ENCODE assay signal across 1 cellular context in the genomic region with DNA sequence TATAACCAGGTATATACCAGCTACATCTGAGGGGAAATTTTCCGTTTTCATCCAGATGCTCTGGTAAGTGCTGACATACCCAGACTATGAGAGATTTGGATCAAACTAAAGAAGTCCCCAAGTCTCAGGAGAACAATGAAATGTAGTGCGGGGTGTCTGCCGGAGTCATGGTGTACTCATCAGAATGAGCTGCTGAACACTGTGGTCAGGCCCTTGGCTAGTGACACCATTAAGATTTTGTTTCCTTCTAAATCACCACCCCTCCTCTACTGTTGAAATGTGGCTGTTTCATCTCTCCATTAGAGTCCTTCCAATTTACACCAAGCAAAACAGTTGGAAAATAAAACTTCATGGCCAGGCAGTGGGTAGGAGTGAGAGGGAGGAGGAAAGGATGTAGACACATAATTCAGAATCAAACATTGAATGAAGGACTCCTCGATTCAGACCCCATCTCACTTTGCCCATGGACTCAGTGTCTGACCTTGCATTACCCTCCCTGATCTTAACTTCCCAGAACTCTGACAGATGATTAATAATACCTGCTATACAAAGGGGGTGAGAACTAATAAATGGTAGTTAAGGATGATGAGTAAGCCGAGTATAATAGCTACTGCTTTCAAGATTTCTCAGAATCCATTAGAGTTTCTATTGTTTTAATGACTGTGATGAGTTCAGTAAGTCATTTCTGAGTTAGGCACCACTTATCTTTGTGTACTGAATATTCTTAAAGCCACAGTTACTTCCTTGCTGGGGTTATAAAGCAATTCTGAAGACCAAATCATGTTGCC.
TF ChIP-seq lines count a peak whose summit lies in the region.

No MANE protein-coding gene starts in this region.

TF ChIP-seq in K562, 482 proteins besides CTCF, POLR2A, EP300 and RAD21 (continued from another document):
- no peak for TF ChIP-seq PBX2 (CRISPR knock-in tag; IDR thresholded peaks at IDR 0.05; ENCODE audit: low read depth)
- peak; percentile 68 for TF ChIP-seq PBX2 (tag; conservative IDR thresholded peaks at IDR 0.05; ENCODE audit: low read depth)
- no peak for TF ChIP-seq SP1 (CRISPR knock-in tag; IDR thresholded peaks at IDR 0.05)
- TF ChIP-seq KLF1 (tag; IDR thresholded peaks at IDR 0.05), result no peak
- TF ChIP-seq GATAD2A (IDR thresholded peaks at IDR 0.05), result 0 out of 2 replicates have a peak, but pooled peaks have one; percentile 45
- peak; percentile 53 for TF ChIP-seq DACH1 (IDR thresholded peaks at IDR 0.05; ENCODE audit: partially characterized antibody)
- TF ChIP-seq ZBTB17 (CRISPR knock-in tag; IDR thresholded peaks at IDR 0.05), result no peak
- peak; percentile 86 for TF ChIP-seq SOX6 (IDR thresholded peaks at IDR 0.05)
